8 cellular contexts compared by ENCODE assay signal in genomic region chr2:38554973-38555595, GRCh38. TPM values are rescaled to one million over a fixed set of nuclear protein-coding genes. Genes with fewer than 3 reads are reported as not detected.
DNase-seq lines count a peak whose midpoint lies in the region; ATAC-seq, FAIRE-seq and TF ChIP-seq lines count a peak whose summit lies in the region.

No MANE protein-coding gene starts in this region.

- no TSS peak for BruUV-seq in A673 (replicated peaks; lab: Mats Ljungman, UMichigan)

- intact Hi-C loops in A673 (cut with micrococcal nuclease; ENCODE audit: unreplicated experiment) = no loop called here

- H3F3A ChIP-seq in SK-N-SH (replicated peaks; ENCODE audit: insufficient read depth) = peaks cover 2% of the 10 kb centered on the region

- DNase-seq in A673 (ENCODE audit: low spot score) (peak; percentile 55), GM12892 (ENCODE audit: insufficient read length) (no peak), SK-N-SH (no peak), hepatocyte (ENCODE audit: low spot score) (no peak)

- H3K4me1 ChIP-seq in A673 (ENCODE audit: insufficient read depth, low read length, poor library complexity, severe bottlenecking) = no peaks in the 10 kb centered on the region
- peaks cover 0 to 2% of the 10 kb centered on the region in 2 experiments; a peak in 1 of 4 replicates for H3K4me1 ChIP-seq in SK-N-SH (ENCODE audit: control insufficient read depth in 1 of 2, insufficient read depth in 2 of 2, low read depth in 1 of 2, low read length in 1 of 2)
- H3K4me1 ChIP-seq in hepatocyte (ENCODE audit: insufficient read depth) = no peaks in the 10 kb centered on the region

- H4K20me1 ChIP-seq in SK-N-SH (ENCODE audit: insufficient read depth) (no peaks in the 10 kb centered on the region), hepatocyte (ENCODE audit: insufficient read depth, poor library complexity, severe bottlenecking) (no peaks in the 10 kb centered on the region)

- H3K9ac ChIP-seq in SK-N-SH = no peak overlapping the region

- H3K9me3 ChIP-seq in A673 (ENCODE audit: low read depth, low read length, poor library complexity, severe bottlenecking) (no peaks in the 10 kb centered on the region), SK-N-SH (no peaks in the 10 kb centered on the region), hepatocyte (ENCODE audit: low read depth) (no peaks in the 10 kb centered on the region)

- peak; percentile 68 for FAIRE-seq in GM12892 (lab: Jason Lieb, UNC)

- H3K4me2 ChIP-seq in SK-N-SH (no peak overlapping the region), hepatocyte (no peak overlapping the region)

- TF ChIP-seq CTCF in A673 (conservative IDR thresholded peaks at IDR 0.05; ENCODE audit: low read depth, low read length) (peak; percentile 43; the same call in 1 of the 2 replicates), SK-N-SH (IDR thresholded peaks at IDR 0.05) (peak; percentile 57), hepatocyte (IDR thresholded peaks at IDR 0.05; ENCODE audit: poor library complexity) (peak; percentile 31)

- CTCF ChIA-PET in A673 (lab: Charles Lee) (no interaction called here), SK-N-SH (lab: Yijun Ruan, JAX) (interaction anchor here (0.6 to 6.2 kb wide), 11 partner anchors 10 to 239 kb away, joined by 3 to 40 read pairs (median 5); no protein-coding TSS in a partner anchor)

- no peak overlapping the region for H3K4me3 ChIP-seq in A673 (ENCODE audit: low read depth, low read length, poor library complexity, severe bottlenecking)
- no peak overlapping the region for H3K4me3 ChIP-seq in SK-N-SH (ENCODE audit: low read depth in 2 of 2, low read length in 1 of 2)
- no peak overlapping the region for H3K4me3 ChIP-seq in hepatocyte

- H3K9me2 ChIP-seq in SK-N-SH (no peaks in the 10 kb centered on the region), hepatocyte (replicated peaks; ENCODE audit: insufficient read depth) (no peaks in the 10 kb centered on the region)

- ATAC-seq in GM21390 (IDR thresholded peaks at IDR 0.05; ENCODE audit: unreplicated experiment) = no peak
- no peak for ATAC-seq in GM18909 (IDR thresholded peaks at IDR 0.05; ENCODE audit: poor library complexity, unreplicated experiment)
- ATAC-seq in HG03196 (IDR thresholded peaks at IDR 0.05; ENCODE audit: unreplicated experiment) = no peak
- no peak for ATAC-seq in GM18907 (IDR thresholded peaks at IDR 0.05; ENCODE audit: unreplicated experiment)

- H3K27ac ChIP-seq in A673 (ENCODE audit: low read depth, low read length, poor library complexity, severe bottlenecking) (no peak overlapping the region), SK-N-SH (ENCODE audit: low read depth in 2 of 2, low read length in 1 of 2) (no peak overlapping the region), hepatocyte (no peak overlapping the region)

- TF ChIP-seq EP300 in SK-N-SH (IDR thresholded peaks at IDR 0.05; ENCODE audit: borderline replicate concordance in 1 of 2, low read depth in 1 of 2, low read length in 1 of 2) = no peak

- no peaks in the 10 kb centered on the region for H3K79me2 ChIP-seq in SK-N-SH (ENCODE audit: insufficient read depth)
- no peaks in the 10 kb centered on the region for H3K79me2 ChIP-seq in hepatocyte

- TF ChIP-seq RAD21 in SK-N-SH (IDR thresholded peaks at IDR 0.05; ENCODE audit: low read length) = no peak

- H3K36me3 ChIP-seq in A673 (ENCODE audit: insufficient read depth, low read length, poor library complexity, severe bottlenecking) (peaks cover under 1% of the 10 kb centered on the region), SK-N-SH (replicated peaks in 1 of 2; ENCODE audit: control insufficient read depth in 1 of 2, insufficient read depth in 2 of 2, low read length in 1 of 2) (peaks cover 23 to 37% of the 10 kb centered on the region in 2 experiments), hepatocyte (replicated peaks; ENCODE audit: insufficient read depth, low read depth) (no peaks in the 10 kb centered on the region)

- WGBS in SK-N-SH (ENCODE audit: low lambda C conversion rate) = 96% methylated on average over 8 of the region's 8 CpGs
- 98% methylated on average over 8 of the region's 8 CpGs for WGBS in hepatocyte (ENCODE audit: low lambda C conversion rate, missing lambda C conversion rate)

- no peak overlapping the region for H2AFZ ChIP-seq in SK-N-SH (ENCODE audit: low read depth)
- no peak overlapping the region for H2AFZ ChIP-seq in hepatocyte

- POLR2A ChIA-PET in A673 (lab: Charles Lee; ENCODE audit: low non-redundant PET) = no interaction called here
- POLR2A ChIA-PET in SK-N-SH (lab: Yijun Ruan, JAX) = interaction anchor here (1.9 kb wide), 1 partner anchor 196 kb away, joined by 4 read pairs; the partner anchor contains the start of gene SRSF7

- no peak for TF ChIP-seq POLR2A in GM12892 (IDR thresholded peaks at IDR 0.05; ENCODE audit: low read depth, low read length)

- H3K27me3 ChIP-seq in A673 (replicated peaks; ENCODE audit: insufficient read depth, low read depth, low read length, poor library complexity) (no peaks in the 10 kb centered on the region), SK-N-SH (ENCODE audit: insufficient read depth) (no peaks in the 10 kb centered on the region), hepatocyte (no peaks in the 10 kb centered on the region)

TF ChIP-seq in SK-N-SH, 30 proteins besides CTCF, POLR2A, EP300 and RAD21:
- TF ChIP-seq TCF12 (IDR thresholded peaks at IDR 0.05) = no peak
- peak; percentile 26; the same call in 1 of the 2 replicates for TF ChIP-seq SMC3 (IDR thresholded peaks at IDR 0.05; ENCODE audit: low read depth, low read length)

RNA-seq across cellular contexts. Expression of gene HNRNPLL, which starts 47.6 kb away (rescaled TPM):
- total RNA-seq in A673 (2021) = 73.8 and 82.0 TPM in 2 replicates
- polyA plus RNA-seq in GM12892 (2012; ENCODE audit: missing spikeins) = 24.0 TPM
- 24.4 and 29.8 TPM in 2 replicates for polyA plus RNA-seq in SK-N-SH (2012; rRNA removed)
- 29.6 and 30.3 TPM in 2 replicates for polyA plus RNA-seq in SK-N-SH (2012; cell fraction: cytosol; rRNA removed)
- polyA plus RNA-seq in SK-N-SH (2012; cell fraction: nucleus; rRNA removed) = 23.5 and 35.4 TPM in 2 replicates
- 38.7 and 55.7 TPM in 2 replicates for total RNA-seq in hepatocyte
- 37.6 and 55.5 TPM in 2 replicates for polyA plus RNA-seq in hepatocyte
